36 cellular contexts compared by ENCODE assay signal in the genomic region with DNA sequence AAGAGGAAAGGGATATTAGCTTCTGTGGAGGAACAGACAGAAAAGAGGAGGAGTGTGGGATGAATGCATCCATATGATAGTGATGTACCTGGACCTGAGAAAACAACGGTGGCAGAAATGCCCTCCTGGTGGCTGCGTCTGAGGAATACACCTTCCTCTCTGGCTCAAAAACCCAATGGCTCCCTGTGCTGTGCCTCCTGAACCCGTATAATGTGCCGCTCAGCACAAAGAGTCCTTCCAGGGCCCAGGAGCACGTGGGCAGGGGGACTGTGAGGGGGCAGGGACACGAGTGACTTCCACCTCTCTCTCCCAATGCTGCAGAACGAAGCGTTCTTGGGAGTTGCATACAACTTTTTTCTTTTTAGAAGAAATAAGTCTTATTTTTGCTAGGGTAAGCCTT.
"Had no signal": no experiment of that assay in that cellular context is flagged by ENCODE, and none has a peak within 500 bp of the region (broad histone marks: within the 10 kb centered on the region; RNA-seq: fewer than 3 reads in every experiment).

No MANE protein-coding gene starts in this region.

- H3K9me3 Mint-ChIP-seq: activated CD4-positive, alpha-beta memory T cell treated with anti-CD3 and anti-CD28 coated beads for 36 hours; activated naive CD4-positive, alpha-beta T cell treated with anti-CD3 and anti-CD28 coated beads for 36 hours; activated T-cell treated with anti-CD3 and anti-CD28 coated beads, Interleukin-2, amount 50 U/mL, for 4 hours; activated T-helper 1 cell treated with anti-CD3 and anti-CD28 coated beads, Interleukin-12 subunit alpha, Interleukin-12 subunit beta, Interleukin-2, Interleukin-4 antibody, amounts not matched to agents 30 ng/mL and 10 ng/mL and 1 ng/mL, durations not matched to agents 14 hours and 24 hours and 36 hours had no signal

- H3K4me3 Mint-ChIP-seq: activated CD4-positive, alpha-beta memory T cell treated with anti-CD3 and anti-CD28 coated beads for 36 hours; activated CD4-positive, alpha-beta T cell treated with anti-CD3 and anti-CD28 coated beads, Interleukin-2, amount 10 ng/mL, durations not matched to agents 7 days and 5 days; activated naive CD4-positive, alpha-beta T cell treated with anti-CD3 and anti-CD28 coated beads for 36 hours; activated naive CD8-positive, alpha-beta T cell treated with anti-CD3 and anti-CD28 coated beads for 36 hours; activated T-cell treated with anti-CD3 and anti-CD28 coated beads, Interleukin-2, amount 50 U/mL, for 4 hours; activated T-helper 1 cell treated with anti-CD3 and anti-CD28 coated beads, Interleukin-12 subunit alpha, Interleukin-12 subunit beta, Interleukin-2, Interleukin-4 antibody, amounts not matched to agents 30 ng/mL and 10 ng/mL and 1 ng/mL, durations not matched to agents 14 hours and 24 hours and 36 hours had no signal

- H3K36me3 Mint-ChIP-seq: activated CD4-positive, alpha-beta memory T cell treated with anti-CD3 and anti-CD28 coated beads for 36 hours; activated naive CD8-positive, alpha-beta T cell treated with anti-CD3 and anti-CD28 coated beads for 36 hours had no signal

- ATAC-seq: activated T-cell treated with anti-CD3 and anti-CD28 coated beads, Interleukin-2, amount 50 U/mL, for 4 hours; Right ventricle myocardium inferior had no signal

- H3K27ac Mint-ChIP-seq: activated CD4-positive, alpha-beta memory T cell treated with anti-CD3 and anti-CD28 coated beads for 36 hours; activated CD4-positive, alpha-beta T cell treated with anti-CD3 and anti-CD28 coated beads, Interleukin-2, amount 10 ng/mL, durations not matched to agents 7 days and 5 days; activated naive CD4-positive, alpha-beta T cell treated with anti-CD3 and anti-CD28 coated beads for 36 hours; activated naive CD8-positive, alpha-beta T cell treated with anti-CD3 and anti-CD28 coated beads for 36 hours; activated T-helper 1 cell treated with anti-CD3 and anti-CD28 coated beads, Interleukin-12 subunit alpha, Interleukin-12 subunit beta, Interleukin-2, Interleukin-4 antibody, amounts not matched to agents 30 ng/mL and 10 ng/mL and 1 ng/mL, durations not matched to agents 14 hours and 24 hours and 36 hours had no signal

- H3K4me2 ChIP-seq: KMS-11, PC-9 had no signal

- H3K4me3 ChIP-seq: PC-9 had no signal

- DNase-seq: activated CD4-positive, alpha-beta memory T cell treated with anti-CD3 and anti-CD28 coated beads for 36 hours; activated CD4-positive, alpha-beta T cell treated with anti-CD3 and anti-CD28 coated beads, Interleukin-2, amount 10 ng/mL, durations not matched to agents 7 days and 5 days; activated CD8-positive, alpha-beta memory T cell treated with anti-CD3 and anti-CD28 coated beads, Interleukin-2, amount 50 U/mL, for 4 hours; activated gamma-delta T cell treated with Interleukin-2 at 50 U/mL for 16 hours; activated naive CD4-positive, alpha-beta T cell treated with anti-CD3 and anti-CD28 coated beads for 36 hours; activated naive CD8-positive, alpha-beta T cell treated with anti-CD3 and anti-CD28 coated beads for 36 hours; activated T-cell treated with anti-CD3 and anti-CD28 coated beads for 4 hours; activated T-cell treated with anti-CD3 and anti-CD28 coated beads, Interleukin-2, amount 50 U/mL, for 4 hours; amniotic stem cell; aorta; brain microvascular endothelial cell; central memory CD4-positive, alpha-beta T cell; MM.1S; MV-4-11; NCI-H1092; NCI-H1417; NCI-H146; NCI-H187; NCI-H2029 treated with DMSO at 0.1 percent for 48 hours; NCI-H2107; NCI-H2171; NCI-H510A; NCI-H526; NCI-H748 treated with DMSO at 0.1 percent for 48 hours; NK-92 treated with Interleukin-12 subunit alpha and Interleukin-12 subunit beta, amount 100 ng/mL, for 24 hours; PC-9; SW 1271; T-helper 1 cell; T-helper 2 cell; T-helper 9 cell had no signal

- H3K27me3 Mint-ChIP-seq: activated CD4-positive, alpha-beta memory T cell treated with anti-CD3 and anti-CD28 coated beads for 36 hours; activated naive CD8-positive, alpha-beta T cell treated with anti-CD3 and anti-CD28 coated beads for 36 hours had no signal

- H3K36me3 ChIP-seq: brain microvascular endothelial cell had no signal

- H2AFZ ChIP-seq: PC-9 had no signal

- H3K27me3 ChIP-seq: brain microvascular endothelial cell had no signal

- FAIRE-seq: RCC 7860 had no signal

- H3K27ac ChIP-seq: brain microvascular endothelial cell, KMS-11, PC-9, RWPE1, VCaP had no signal

- H3K9ac ChIP-seq: KMS-11 had no signal
